Comparison of ENCODE assay signal across 20 cellular contexts in genomic region chr17:2893422-2893914, GRCh38.
DNase-seq lines count a peak whose midpoint lies in the region; ATAC-seq and TF ChIP-seq lines count a peak whose summit lies in the region.
"Had no signal": no experiment of that assay in that cellular context is flagged by ENCODE, and none has a peak within 500 bp of the region (broad histone marks: within the 10 kb centered on the region; RNA-seq: fewer than 3 reads in every experiment).

No MANE protein-coding gene starts in this region.

- DNase-seq in HT-29 (ENCODE audit: low spot score), result peak; percentile 66
- DNase-seq in SW480 (ENCODE audit: low spot score), result peak; percentile 59
- no peak for DNase-seq in hepatocyte (ENCODE audit: low spot score)
- peak; percentile 17 for DNase-seq in putamen (ENCODE audit: low spot score)
- DNase-seq in NAMALWA (ENCODE audit: low spot score), result no peak
- no peak for DNase-seq in NOMO-1 (lab: John Stamatoyannopoulos, UW; ENCODE audit: unreplicated experiment in 2 of 2)
- DNase-seq: activated naive CD4-positive, alpha-beta T cell treated with anti-CD3 and anti-CD28 coated beads, Interleukin-2, amount 50 U/mL, for 16 hours; activated T-cell treated with anti-CD3 and anti-CD28 coated beads for 4 hours; brain microvascular endothelial cell; DMS79 treated with DMSO at 0.1 percent for 48 hours; effector CD4-positive, alpha-beta T cell; lower lobe of right lung; NCI-H2081 treated with DMSO at 0.1 percent for 48 hours; NCI-H748 treated with DMSO at 0.1 percent for 48 hours; sigmoid colon; stimulated activated CD4-positive, alpha-beta T cell treated with anti-CD3 and anti-CD28 coated beads, Interleukin-2, amount 100 ng/mL, for 48 hours; T-helper 2 cell had no signal

- no peaks in the 10 kb centered on the region for H3K36me3 ChIP-seq in hepatocyte (replicated peaks; ENCODE audit: insufficient read depth, low read depth)
- H3K36me3 ChIP-seq: brain microvascular endothelial cell, lower lobe of right lung, sigmoid colon, thoracic aorta had no signal

- H3K4me3 ChIP-seq in hepatocyte, result no peak overlapping the region
- H3K4me3 ChIP-seq: BLaER1 treated with 17β-estradiol and CSF1 and Interleukin-3, amounts not matched to agents 10 nM and 100 nM; lower lobe of right lung; sigmoid colon; thoracic aorta had no signal

- H3K27me3 ChIP-seq in hepatocyte, result no peaks in the 10 kb centered on the region
- H3K27me3 ChIP-seq: BLaER1 treated with 17β-estradiol and CSF1 and Interleukin-3, amounts not matched to agents 10 nM and 100 nM; brain microvascular endothelial cell; sigmoid colon had no signal

- H3K9me3 ChIP-seq in hepatocyte (ENCODE audit: low read depth), result no peaks in the 10 kb centered on the region
- H3K9me3 ChIP-seq: BLaER1 treated with 17β-estradiol and CSF1 and Interleukin-3, amounts not matched to agents 10 nM and 100 nM; lower lobe of right lung; sigmoid colon; thoracic aorta had no signal

- no peak for TF ChIP-seq CTCF in hepatocyte (IDR thresholded peaks at IDR 0.05; ENCODE audit: poor library complexity)

- peaks cover 9% of the 10 kb centered on the region for H3K4me1 ChIP-seq in hepatocyte (ENCODE audit: insufficient read depth)
- H3K4me1 ChIP-seq: lower lobe of right lung, sigmoid colon had no signal

- no peaks in the 10 kb centered on the region for H3K9me2 ChIP-seq in hepatocyte (replicated peaks; ENCODE audit: insufficient read depth)

- peak overlapping the region; percentile 87 for H3K27ac ChIP-seq in hepatocyte
- H3K27ac ChIP-seq: brain microvascular endothelial cell, lower lobe of right lung, sigmoid colon, thoracic aorta had no signal

- no peak overlapping the region for H3K4me2 ChIP-seq in hepatocyte

- 91% methylated on average over 20 of the region's 20 CpGs for WGBS in hepatocyte (ENCODE audit: low lambda C conversion rate, missing lambda C conversion rate)

- no peak for ATAC-seq in GM21515 (IDR thresholded peaks at IDR 0.05; ENCODE audit: unreplicated experiment)

- H4K20me1 ChIP-seq in hepatocyte (ENCODE audit: insufficient read depth, poor library complexity, severe bottlenecking), result no peaks in the 10 kb centered on the region

- H3K79me2 ChIP-seq in hepatocyte, result peaks cover 3% of the 10 kb centered on the region

- no peak overlapping the region for H2AFZ ChIP-seq in hepatocyte

Comparison
In these comparisons a context has a peak if more than half of its experiments do, and no peak if none do; other contexts are left out.
1. DNase-seq: peak in HT-29 (single experiment), SW480 (single experiment) and putamen (single experiment); none in hepatocyte (single experiment), NAMALWA (single experiment) and NOMO-1 (0 of 2).